In genomic region chr16:57528499-57529323, GRCh38 we compare ENCODE assay signal across 12 cellular contexts. TPM values are rescaled to one million over a fixed set of nuclear protein-coding genes. Genes with fewer than 3 reads are reported as not detected.
DNase-seq lines count a peak whose midpoint lies in the region; ATAC-seq and TF ChIP-seq lines count a peak whose summit lies in the region.
"Had no signal": no experiment of that assay in that cellular context is flagged by ENCODE, and none has a peak within 500 bp of the region (broad histone marks: within the 10 kb centered on the region; RNA-seq: fewer than 3 reads in every experiment).

No MANE protein-coding gene starts in this region.

- no peak overlapping the region for H3K27ac Mint-ChIP-seq in mesothelial cell of epicardium

- H3K4me3 Mint-ChIP-seq in mesothelial cell of epicardium, result peak overlapping the region; percentile 41

- peaks cover 20% of the 10 kb centered on the region for H3K36me3 Mint-ChIP-seq in mesothelial cell of epicardium

- DNase-seq in left ventricle myocardium inferior, result peak; percentile 16
- no peak for DNase-seq in right atrium auricular region (ENCODE audit: low spot score)
- DNase-seq in colonic mucosa, result peak; percentile 85
- peak in 1 of 2 experiments; percentile 61 for DNase-seq in mesothelial cell of epicardium (ENCODE audit: low spot score in 2 of 2, unreplicated experiment in 2 of 2)
- DNase-seq in uterus, result peak; percentile 16 to 17
- no peak for DNase-seq in hypothalamus (lab: John Stamatoyannopoulos, UW)
- DNase-seq in NCI-H524 treated with DMSO at 0.1 percent for 48 hours (lab: John Stamatoyannopoulos, UW), result no peak
- DNase-seq: T-helper 17 cell had no signal

- peaks cover 43% of the 10 kb centered on the region for H3K4me1 ChIP-seq in left ventricle myocardium inferior
- peaks cover 0 to 32% of the 10 kb centered on the region in 2 donors for H3K4me1 ChIP-seq in right atrium auricular region
- H3K4me1 ChIP-seq in colonic mucosa, result peaks cover 8% of the 10 kb centered on the region
- peaks cover 5 to 9% of the 10 kb centered on the region in 2 donors for H3K4me1 ChIP-seq in uterus
- H3K4me1 ChIP-seq: body of pancreas had no signal

- no peak overlapping the region for H3K9ac ChIP-seq in colonic mucosa (ENCODE audit: low read depth in 2 of 2, low read length in 2 of 2)

- H3K27ac ChIP-seq in left ventricle myocardium inferior (replicated peaks) (no peak overlapping the region), right atrium auricular region (no peak overlapping the region), colonic mucosa (no peak overlapping the region), uterus (no peak overlapping the region)
- H3K27ac ChIP-seq: body of pancreas had no signal

- no peak for TF ChIP-seq POLR2A in uterus (IDR thresholded peaks at IDR 0.05)

- H3K9me3 ChIP-seq in left ventricle myocardium inferior (replicated peaks) (no peaks in the 10 kb centered on the region), right atrium auricular region (no peaks in the 10 kb centered on the region), colonic mucosa (no peaks in the 10 kb centered on the region), uterus (no peaks in the 10 kb centered on the region)
- H3K9me3 ChIP-seq: body of pancreas had no signal

- TF ChIP-seq CTCF in left ventricle myocardium inferior (IDR thresholded peaks at IDR 0.05; ENCODE audit: borderline replicate concordance), result no peak
- no peak for TF ChIP-seq CTCF in right atrium auricular region (IDR thresholded peaks at IDR 0.05)
- no peak for TF ChIP-seq CTCF in colonic mucosa (IDR thresholded peaks at IDR 0.05)
- TF ChIP-seq CTCF in mesothelial cell of epicardium (IDR thresholded peaks at IDR 0.05; ENCODE audit: unreplicated experiment), result no peak
- TF ChIP-seq CTCF in uterus (IDR thresholded peaks at IDR 0.05), result no peak

- H3K9me3 Mint-ChIP-seq in mesothelial cell of epicardium, result no peaks in the 10 kb centered on the region

- peaks cover 26% of the 10 kb centered on the region for H3K27me3 Mint-ChIP-seq in mesothelial cell of epicardium (ENCODE audit: low read depth)
- H3K27me3 Mint-ChIP-seq: T-helper 17 cell had no signal

- H3K27me3 ChIP-seq in left ventricle myocardium inferior (ENCODE audit: low read depth) (no peaks in the 10 kb centered on the region), right atrium auricular region (no peaks in the 10 kb centered on the region), colonic mucosa (no peaks in the 10 kb centered on the region), uterus (no peaks in the 10 kb centered on the region)
- H3K27me3 ChIP-seq: body of pancreas had no signal

- H3K4me1 Mint-ChIP-seq in mesothelial cell of epicardium, result peaks cover 46% of the 10 kb centered on the region

- H3K4me3 ChIP-seq in left ventricle myocardium inferior (no peak overlapping the region), right atrium auricular region (no peak overlapping the region), colonic mucosa (peak overlapping the region; percentile 19), uterus (no peak overlapping the region)
- H3K4me3 ChIP-seq: body of pancreas had no signal

- no peak for ATAC-seq in HG02981 (IDR thresholded peaks at IDR 0.05; ENCODE audit: unreplicated experiment)
- ATAC-seq: body of pancreas, T-helper 17 cell had no signal

- intact Hi-C loops in left ventricle myocardium inferior (cut with micrococcal nuclease) (no loop called here), colonic mucosa (cut with DNase I) (no loop called here), uterus (cut with DNase I; ENCODE audit: low total_unique reads) (no loop called here)

- peaks cover 4% of the 10 kb centered on the region for H3K36me3 ChIP-seq in left ventricle myocardium inferior
- no peaks in the 10 kb centered on the region for H3K36me3 ChIP-seq in right atrium auricular region
- no peaks in the 10 kb centered on the region for H3K36me3 ChIP-seq in colonic mucosa
- no peaks in the 10 kb centered on the region for H3K36me3 ChIP-seq in uterus

RNA-seq across cellular contexts. Expression of gene CCDC102A, which starts 7.7 kb away (rescaled TPM):
- total RNA-seq in left ventricle myocardium inferior (11.3 TPM), right atrium auricular region (10 to 100 TPM; 11.2 to 15.1 TPM), colonic mucosa (1 to 10 TPM; 1.9 to 2.5 TPM), mesothelial cell of epicardium (30.6 to 31.9 TPM (median 31.3 TPM) in 3 replicates), uterus (10 to 100 TPM in 3 of 4 donors, 1 to 10 TPM in 1; 8.7 to 23.6 (median 22.0) TPM)

RNA-seq across cellular contexts. Expression of gene ADGRG5, which starts 13.7 kb away (rescaled TPM):
- total RNA-seq in left ventricle myocardium inferior (not detected), right atrium auricular region (under 1 TPM; 0.08 to 0.44 TPM), colonic mucosa (1 to 10 TPM; 1.4 to 3.0 TPM), mesothelial cell of epicardium (1.1 to 1.3 TPM (median 1.3 TPM) in 3 replicates), uterus (1 to 10 TPM in 1 of 4 donors, under 1 TPM in 2, not detected in 1; 0.14 to 1.5 (median 0.76) TPM)
- total RNA-seq: fibroblast of lung, lung microvascular endothelial cell had no signal

RNA-seq across cellular contexts. Expression of gene DOK4, which starts 42.4 kb away (rescaled TPM):
- total RNA-seq in left ventricle myocardium inferior (10.0 TPM), right atrium auricular region (10 to 100 TPM; 15.2 to 34.2 TPM), colonic mucosa (100 to 1,000 TPM; 121 to 141 TPM), mesothelial cell of epicardium (79.0 to 83.6 TPM (median 83.6 TPM) in 3 replicates), uterus (10 to 100 TPM in 3 of 4 donors, 1 to 10 TPM in 1; 1.8 to 31.6 (median 24.5) TPM)

Comparison
In these comparisons a context has a peak if more than half of its experiments do, and no peak if none do; other contexts are left out.
1. DNase-seq: peak in left ventricle myocardium inferior (single experiment), colonic mucosa (single experiment) and uterus (2 of 2); none in right atrium auricular region (single experiment), hypothalamus (0 of 51) and NCI-H524 treated with DMSO at 0.1 percent for 48 hours (single experiment).